30 cellular contexts compared by ENCODE assay signal in genomic region chr4:184959309-184959708, GRCh38. TPM values are rescaled to one million over a fixed set of nuclear protein-coding genes. Genes with fewer than 3 reads are reported as not detected.
"Had no signal": no experiment of that assay in that cellular context is flagged by ENCODE, and none has a peak within 500 bp of the region (broad histone marks: within the 10 kb centered on the region; RNA-seq: fewer than 3 reads in every experiment).

No MANE protein-coding gene starts in this region.

- H3K4me1 Mint-ChIP-seq: activated B cell treated with CpG ODN at 0.5 μM for 24 hours; activated CD4-positive, alpha-beta T cell treated with anti-CD3 and anti-CD28 coated beads, Interleukin-2, amount 10 ng/mL, durations not matched to agents 24 days and 14 days; activated T-helper 17 cell treated with anti-CD3 and anti-CD28 coated beads, Interleukin-2, amount 50 U/mL, for 72 hours; IgD-negative memory B cell had no signal

- H3K9me3 Mint-ChIP-seq: activated B cell treated with CpG ODN at 0.5 μM for 24 hours; activated CD4-positive, alpha-beta T cell treated with anti-CD3 and anti-CD28 coated beads, Interleukin-2, amount 10 ng/mL, durations not matched to agents 24 days and 14 days; activated naive CD4-positive, alpha-beta T cell treated with anti-CD3 and anti-CD28 coated beads for 36 hours; activated T-helper 17 cell treated with anti-CD3 and anti-CD28 coated beads, Interleukin-2, amount 50 U/mL, for 72 hours; IgD-negative memory B cell had no signal

- H3K4me3 Mint-ChIP-seq: activated B cell treated with CpG ODN at 0.5 μM for 24 hours; activated CD4-positive, alpha-beta T cell treated with anti-CD3 and anti-CD28 coated beads, Interleukin-2, amount 10 ng/mL, durations not matched to agents 24 days and 14 days; activated naive CD4-positive, alpha-beta T cell treated with anti-CD3 and anti-CD28 coated beads for 36 hours; activated naive CD8-positive, alpha-beta T cell; activated T-helper 17 cell treated with anti-CD3 and anti-CD28 coated beads, Interleukin-2, amount 50 U/mL, for 72 hours; IgD-negative memory B cell; T-helper 17 cell had no signal

- H3K27me3 Mint-ChIP-seq: activated naive CD8-positive, alpha-beta T cell; activated T-helper 17 cell treated with anti-CD3 and anti-CD28 coated beads, Interleukin-2, amount 50 U/mL, for 72 hours had no signal

- ATAC-seq: activated T-helper 17 cell treated with anti-CD3 and anti-CD28 coated beads, Interleukin-2, amount 50 U/mL, for 72 hours; T-helper 17 cell had no signal

- DNase-seq: activated B cell treated with CpG ODN at 0.5 μM for 24 hours; activated CD4-positive, alpha-beta T cell treated with anti-CD3 and anti-CD28 coated beads for 1 hour; activated CD4-positive, alpha-beta T cell treated with anti-CD3 and anti-CD28 coated beads, Interleukin-2, amount 10 ng/mL, durations not matched to agents 24 days and 14 days; activated CD4-positive, alpha-beta T cell treated with anti-CD3 and anti-CD28 coated beads, Interleukin-2, amount 50 U/mL, for 48 hours; activated gamma-delta T cell; activated naive CD4-positive, alpha-beta T cell treated with anti-CD3 and anti-CD28 coated beads for 36 hours; activated T-cell treated with anti-CD3 and anti-CD28 coated beads for 4 hours; activated T-cell treated with anti-CD3 and anti-CD28 coated beads, Interleukin-2, amount 50 U/mL, for 48 hours; KG1; NCI-H1092 treated with DMSO at 0.1 percent for 48 hours; NCI-H1694; NCI-H2029; NCI-H2107; NCI-H2171 treated with DMSO at 0.1 percent for 48 hours; NCI-H345; NCI-H510A; NCI-H526 treated with DMSO at 0.1 percent for 48 hours; NCI-H82; SIG-M5; T-helper 17 cell; T-helper 9 cell had no signal

- H3K27ac Mint-ChIP-seq: activated B cell treated with CpG ODN at 0.5 μM for 24 hours; activated CD4-positive, alpha-beta T cell treated with anti-CD3 and anti-CD28 coated beads, Interleukin-2, amount 10 ng/mL, durations not matched to agents 24 days and 14 days; activated naive CD4-positive, alpha-beta T cell treated with anti-CD3 and anti-CD28 coated beads for 36 hours; activated naive CD8-positive, alpha-beta T cell; activated T-helper 17 cell treated with anti-CD3 and anti-CD28 coated beads, Interleukin-2, amount 50 U/mL, for 72 hours; T-helper 17 cell had no signal

- H3K36me3 Mint-ChIP-seq: activated naive CD8-positive, alpha-beta T cell; IgD-negative memory B cell had no signal

RNA-seq across cellular contexts. Expression of gene HELT, which starts 59.0 kb away (rescaled TPM):
- total RNA-seq: activated B cell treated with CpG ODN at 0.5 μM for 24 hours; activated CD4-positive, alpha-beta T cell treated with anti-CD3 and anti-CD28 coated beads, Interleukin-2, amount 10 ng/mL, durations not matched to agents 24 days and 14 days; activated naive CD4-positive, alpha-beta T cell treated with anti-CD3 and anti-CD28 coated beads for 36 hours; activated T-helper 17 cell treated with anti-CD3 and anti-CD28 coated beads, Interleukin-2, amount 50 U/mL, for 72 hours; bronchial epithelial cell; LHCN-M2; M059J; OCI-LY7; RPMI7951; T-helper 17 cell had no signal
- polyA plus RNA-seq: adipose tissue, IgD-negative memory B cell had no signal
